In the genomic region with DNA sequence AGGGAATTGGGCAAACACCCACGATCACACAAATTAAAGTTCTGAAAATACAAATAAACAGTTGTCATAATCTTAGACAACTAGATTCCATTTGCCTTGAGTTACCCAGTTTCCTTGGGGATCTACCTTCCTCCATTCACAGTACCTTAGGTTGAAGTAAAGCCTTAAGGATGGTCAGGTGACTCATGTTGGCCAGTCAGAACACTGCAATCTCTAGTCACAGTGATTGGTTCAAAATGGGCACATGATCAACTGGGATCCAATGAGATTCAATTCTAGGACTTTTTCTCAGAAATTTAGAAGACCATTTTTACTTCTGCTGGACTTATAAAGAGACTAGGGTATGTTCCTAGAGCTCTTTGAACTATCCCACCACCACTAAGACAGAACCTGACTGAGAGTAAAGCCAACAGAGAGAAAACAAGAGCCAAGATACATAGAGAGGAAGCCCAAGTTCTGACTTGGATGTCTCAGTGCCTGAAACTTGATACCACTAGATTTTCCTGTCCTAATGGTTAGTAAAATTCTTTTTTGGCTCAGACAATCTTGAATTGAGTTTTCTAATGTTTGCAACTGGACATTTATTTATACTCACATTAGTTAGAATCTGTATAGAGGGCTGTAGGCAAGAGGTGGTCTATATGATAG, we compare ENCODE assay signal across 21 cellular contexts. TPM values are rescaled to one million over a fixed set of nuclear protein-coding genes. Genes with fewer than 3 reads are reported as not detected.
DNase-seq lines count a peak whose midpoint lies in the region; ATAC-seq, FAIRE-seq and TF ChIP-seq lines count a peak whose summit lies in the region.
"Had no signal": no experiment of that assay in that cellular context is flagged by ENCODE, and none has a peak within 500 bp of the region (broad histone marks: within the 10 kb centered on the region; RNA-seq: fewer than 3 reads in every experiment).

No MANE protein-coding gene starts in this region.

- no peak overlapping the region for H3K27ac ChIP-seq in A549
- peak overlapping the region in 1 of 4 donors; percentile 21 for H3K27ac ChIP-seq in esophagus muscularis mucosa (replicated peaks in 1 of 4)
- H3K27ac ChIP-seq: BLaER1, HL-60, PC-9, RWPE1 had no signal

- no peak overlapping the region for H3K4me2 ChIP-seq in A549
- H3K4me2 ChIP-seq: BLaER1, PC-9 had no signal

- no peak for ATAC-seq in A549
- ATAC-seq in sciatic nerve: peak; percentile 82
- no peak for ATAC-seq in GM18868 (IDR thresholded peaks at IDR 0.05; ENCODE audit: unreplicated experiment)
- ATAC-seq: CD8-positive, alpha-beta T cell had no signal

- FAIRE-seq in A549 (lab: Jason Lieb, UNC) (no peak), GM12892 (lab: Jason Lieb, UNC) (no peak)
- FAIRE-seq: A204.1, H54 had no signal

- CTCF ChIA-PET in A549 (lab: Yijun Ruan, JAX): interaction anchor here (1.5 kb wide), 1 partner anchor 66 kb away, joined by 5 read pairs; no protein-coding TSS in a partner anchor
- CTCF ChIA-PET in HEK293T (lab: Yijun Ruan, JAX): no interaction called here

- H3K9me3 ChIP-seq in A549 (no peaks in the 10 kb centered on the region), esophagus muscularis mucosa (no peaks in the 10 kb centered on the region)
- H3K9me3 ChIP-seq: BLaER1 had no signal

- intact Hi-C loops in esophagus muscularis mucosa (cut with DNase I): no loop called here
- intact Hi-C loops in sciatic nerve (cut with DNase I): no loop called here

- no peaks in the 10 kb centered on the region for H3K36me3 ChIP-seq in esophagus muscularis mucosa
- H3K36me3 ChIP-seq: BLaER1 had no signal

- no peaks in the 10 kb centered on the region for H3K27me3 ChIP-seq in esophagus muscularis mucosa
- H3K27me3 ChIP-seq: BLaER1 had no signal

- POLR2A ChIA-PET in A549 (lab: Yijun Ruan, JAX): no interaction called here
- POLR2A ChIA-PET in HEK293T (lab: Yijun Ruan, JAX): no interaction called here

- no peak for TF ChIP-seq POLR2A in A549 (IDR thresholded peaks at IDR 0.05; ENCODE audit: low read length)
- TF ChIP-seq POLR2A in esophagus muscularis mucosa (IDR thresholded peaks at IDR 0.05; ENCODE audit: low read depth): no peak
- no peak for TF ChIP-seq POLR2A in GM12892 (IDR thresholded peaks at IDR 0.05; ENCODE audit: low read depth, low read length)

- no peak for TF ChIP-seq RAD21 in A549 (conservative IDR thresholded peaks at IDR 0.05 in 1 of 2, IDR thresholded peaks at IDR 0.05 in 1 of 2)

- TF ChIP-seq EP300 in A549 (IDR thresholded peaks at IDR 0.05): no peak
- TF ChIP-seq EP300 in esophagus muscularis mucosa (IDR thresholded peaks at IDR 0.05): no peak

- H3K4me3 ChIP-seq in A549: no peak overlapping the region
- H3K4me3 ChIP-seq in LNCaP clone FGC (ENCODE audit: low read depth, low read length): no peak overlapping the region
- H3K4me3 ChIP-seq in esophagus muscularis mucosa: no peak overlapping the region
- H3K4me3 ChIP-seq: BLaER1, PC-9 had no signal

- WGBS in A549 (ENCODE audit: missing lambda C conversion rate): 0% methylated on average over 1 of the region's 1 CpG
- 52% methylated on average over 1 of the region's 1 CpG for WGBS in esophagus muscularis mucosa

- H3K4me1 ChIP-seq in A549: no peaks in the 10 kb centered on the region
- peaks cover 0 to 14% (median 5%) of the 10 kb centered on the region in 4 donors for H3K4me1 ChIP-seq in esophagus muscularis mucosa

- DNase-seq in A549 (ENCODE audit: low read depth in 1 of 2, low spot score in 1 of 2) (no peak), LNCaP clone FGC (ENCODE audit: low read depth) (peak; percentile 78), esophagus muscularis mucosa (ENCODE audit: extremely low spot score) (peak; percentile 5), sciatic nerve (ENCODE audit: low spot score) (no peak), HEK293T (ENCODE audit: extremely low spot score) (no peak), GM12892 (ENCODE audit: insufficient read length) (no peak), OCI-M1 (lab: John Stamatoyannopoulos, UW) (no peak)
- DNase-seq: Calu3; CD8-positive, alpha-beta T cell; NCI-H1694 treated with DMSO at 0.1 percent for 48 hours; NCI-H2107; NCI-H524 treated with DMSO at 0.1 percent for 48 hours; PC-9 had no signal

- TF ChIP-seq CTCF in A549 (IDR thresholded peaks at IDR 0.05) (no peak), LNCaP clone FGC (IDR thresholded peaks at IDR 0.05; ENCODE audit: control insufficient read depth, extremely low read depth, insufficient read depth) (no peak), esophagus muscularis mucosa (IDR thresholded peaks at IDR 0.05) (no peak)

TF ChIP-seq in A549, 52 proteins besides CTCF, POLR2A, EP300 and RAD21:
- TF ChIP-seq HOXB5 (CRISPR knock-in tag; IDR thresholded peaks at IDR 0.05) (no peak), GATA3 (IDR thresholded peaks at IDR 0.05; ENCODE audit: borderline replicate concordance) (no peak), SREBF2 (IDR thresholded peaks at IDR 0.05) (no peak), ESRRA (IDR thresholded peaks at IDR 0.05; ENCODE audit: borderline replicate concordance, low read length) (no peak), NFE2L2 (conservative IDR thresholded peaks at IDR 0.05; ENCODE audit: low read length) (no peak)
- TF ChIP-seq, protein P1, sequence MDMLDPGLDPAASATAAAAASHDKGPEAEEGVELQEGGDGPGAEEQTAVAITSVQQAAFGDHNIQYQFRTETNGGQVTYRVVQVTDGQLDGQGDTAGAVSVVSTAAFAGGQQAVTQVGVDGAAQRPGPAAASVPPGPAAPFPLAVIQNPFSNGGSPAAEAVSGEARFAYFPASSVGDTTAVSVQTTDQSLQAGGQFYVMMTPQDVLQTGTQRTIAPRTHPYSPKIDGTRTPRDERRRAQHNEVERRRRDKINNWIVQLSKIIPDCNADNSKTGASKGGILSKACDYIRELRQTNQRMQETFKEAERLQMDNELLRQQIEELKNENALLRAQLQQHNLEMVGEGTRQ (IDR thresholded peaks at IDR 0.05): peak; percentile 67

TF ChIP-seq in HEK293T, 16 proteins besides CTCF, POLR2A, EP300 and RAD21:
- TF ChIP-seq ARNT (IDR thresholded peaks at IDR 0.05) (no peak), TARDBP (IDR thresholded peaks at IDR 0.05) (no peak), SP1 (IDR thresholded peaks at IDR 0.05) (no peak), FOXM1 (IDR thresholded peaks at IDR 0.05; ENCODE audit: borderline replicate concordance) (no peak), BHLHE40 (IDR thresholded peaks at IDR 0.05; ENCODE audit: borderline replicate concordance) (no peak), FOXA1 (IDR thresholded peaks at IDR 0.05) (no peak), HDGF (IDR thresholded peaks at IDR 0.05; ENCODE audit: borderline replicate concordance) (no peak), LEF1 (IDR thresholded peaks at IDR 0.05; ENCODE audit: borderline replicate concordance) (no peak), NFRKB (IDR thresholded peaks at IDR 0.05) (no peak), ELF4 (IDR thresholded peaks at IDR 0.05) (no peak), ZNF384 (IDR thresholded peaks at IDR 0.05) (no peak), FOXK2 (IDR thresholded peaks at IDR 0.05) (no peak), SUZ12 (IDR thresholded peaks at IDR 0.05) (no peak), CTBP1 (IDR thresholded peaks at IDR 0.05; ENCODE audit: borderline replicate concordance) (no peak)
- TF ChIP-seq, protein P2, sequence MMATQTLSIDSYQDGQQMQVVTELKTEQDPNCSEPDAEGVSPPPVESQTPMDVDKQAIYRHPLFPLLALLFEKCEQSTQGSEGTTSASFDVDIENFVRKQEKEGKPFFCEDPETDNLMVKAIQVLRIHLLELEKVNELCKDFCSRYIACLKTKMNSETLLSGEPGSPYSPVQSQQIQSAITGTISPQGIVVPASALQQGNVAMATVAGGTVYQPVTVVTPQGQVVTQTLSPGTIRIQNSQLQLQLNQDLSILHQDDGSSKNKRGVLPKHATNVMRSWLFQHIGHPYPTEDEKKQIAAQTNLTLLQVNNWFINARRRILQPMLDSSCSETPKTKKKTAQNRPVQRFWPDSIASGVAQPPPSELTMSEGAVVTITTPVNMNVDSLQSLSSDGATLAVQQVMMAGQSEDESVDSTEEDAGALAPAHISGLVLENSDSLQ (IDR thresholded peaks at IDR 0.05): no peak

RNA-seq across cellular contexts. Expression of a gene that starts 8.6 kb away (rescaled TPM):
- polyA plus RNA-seq in A549 (2011; rRNA removed) (not detected in 2 replicates), A549 (2017; fragmentation: RNase III; extraction: RNeasy Plus Mini Kit Qiagen cat#74134 plus additional on column Dnase treatment) (not detected in 3 replicates)
- not detected in 2 replicates for polyA plus RNA-seq in A549 (2012; cell fraction: cytosol; rRNA removed)
- polyA plus RNA-seq in A549 (2012; cell fraction: nucleus; rRNA removed): not detected in 2 replicates
- polyA minus RNA-seq in A549 (2011; rRNA and poly(A)+ RNA removed): not detected in 2 replicates
- total RNA-seq in esophagus muscularis mucosa (1 to 10 TPM; 5.3 to 7.2 (median 6.3) TPM), sciatic nerve (42.6 TPM)
- polyA plus RNA-seq in GM12892 (2012; ENCODE audit: missing spikeins): 0.13 TPM
- total RNA-seq: HT1080, LHCN-M2 had no signal

Comparison
In these comparisons a context has a peak if more than half of its experiments do, and no peak if none do; other contexts are left out.
1. DNase-seq: peak in LNCaP clone FGC (single experiment) and esophagus muscularis mucosa (single experiment); none in A549 (0 of 2), sciatic nerve (single experiment), HEK293T (single experiment), GM12892 (single experiment) and OCI-M1 (single experiment).